Comparison of ENCODE assay signal across 28 cellular contexts in the genomic region with DNA sequence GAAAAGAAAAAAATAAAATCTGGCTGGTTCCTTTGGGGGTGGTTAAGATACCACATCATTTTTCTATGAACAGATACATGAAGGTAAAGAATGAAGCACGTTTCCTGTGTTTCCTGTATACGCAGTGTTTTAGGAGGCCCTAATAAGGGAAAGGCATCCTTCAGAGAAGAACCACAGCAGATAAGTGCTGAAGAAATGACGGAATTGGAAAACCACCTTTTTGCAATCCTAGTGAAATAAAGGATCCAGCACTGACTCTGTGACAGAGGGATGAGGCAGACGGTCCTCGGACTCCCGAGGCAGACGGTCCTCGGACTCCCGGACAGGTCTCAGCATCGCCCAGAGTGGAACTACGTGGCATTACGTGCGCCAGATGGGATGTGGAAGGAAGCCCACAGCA. TPM values are rescaled to one million over a fixed set of nuclear protein-coding genes. Genes with fewer than 3 reads are reported as not detected.
"Had no signal": no experiment of that assay in that cellular context is flagged by ENCODE, and none has a peak within 500 bp of the region (broad histone marks: within the 10 kb centered on the region; RNA-seq: fewer than 3 reads in every experiment).

No MANE protein-coding gene starts in this region.

- ATAC-seq: activated CD8-positive, alpha-beta memory T cell treated with anti-CD3 and anti-CD28 coated beads, Interleukin-2, amount 10 ng/mL, durations not matched to agents 7 days and 5 days; activated CD8-positive, alpha-beta T cell treated with anti-CD3 and anti-CD28 coated beads, Interleukin-2, amount 10 ng/mL, durations not matched to agents 7 days and 5 days; activated naive CD4-positive, alpha-beta T cell treated with anti-CD3 and anti-CD28 coated beads, Interleukin-2, amount 50 U/mL, for 72 hours; heart right ventricle; left lobe of liver; lower lobe of right lung; mucosa of descending colon; natural killer cell treated with Interleukin-12 subunit alpha and Interleukin-12 subunit beta and Interleukin-15 and Interleukin-18, amount 100 ng/mL, for 72 hours; right cardiac atrium; upper lobe of right lung; WTC11 had no signal

- H3K27ac ChIP-seq: heart right ventricle, lower lobe of right lung, suprapubic skin, tibial artery, upper lobe of right lung had no signal

- H3K27ac Mint-ChIP-seq: activated CD4-positive, alpha-beta T cell treated with anti-CD3 and anti-CD28 coated beads, Interleukin-2, amount 10 ng/mL, durations not matched to agents 7 days and 5 days; activated CD8-positive, alpha-beta memory T cell treated with anti-CD3 and anti-CD28 coated beads, Interleukin-2, amount 10 ng/mL, durations not matched to agents 7 days and 5 days; activated CD8-positive, alpha-beta T cell treated with anti-CD3 and anti-CD28 coated beads, Interleukin-2, amount 10 ng/mL, durations not matched to agents 7 days and 5 days; activated naive CD4-positive, alpha-beta T cell treated with anti-CD3 and anti-CD28 coated beads, Interleukin-2, amount 50 U/mL, for 72 hours; natural killer cell treated with Interleukin-12 subunit alpha and Interleukin-12 subunit beta and Interleukin-15 and Interleukin-18, amount 100 ng/mL, for 72 hours; WTC11 had no signal

- H3K36me3 ChIP-seq: heart right ventricle, lower lobe of right lung, suprapubic skin, tibial artery, upper lobe of right lung had no signal

- DNase-seq: activated CD4-positive, alpha-beta T cell treated with anti-CD3 and anti-CD28 coated beads for 1 hour; activated CD4-positive, alpha-beta T cell treated with anti-CD3 and anti-CD28 coated beads, Interleukin-2, amount 10 ng/mL, durations not matched to agents 7 days and 5 days; activated CD8-positive, alpha-beta memory T cell treated with anti-CD3 and anti-CD28 coated beads, Interleukin-2, amount 10 ng/mL, durations not matched to agents 7 days and 5 days; activated CD8-positive, alpha-beta T cell treated with anti-CD3 and anti-CD28 coated beads, Interleukin-2, amount 10 ng/mL, durations not matched to agents 7 days and 5 days; activated naive CD4-positive, alpha-beta T cell; activated T-cell treated with anti-CD3 and anti-CD28 coated beads, Interleukin-2, amount 50 U/mL, for 48 hours; aorta; caudate nucleus; foreskin melanocyte; heart right ventricle; lower lobe of right lung; mesenchymal stem cell; mucosa of descending colon; right cardiac atrium; stimulated activated CD4-positive, alpha-beta T cell treated with anti-CD3 and anti-CD28 coated beads, Interleukin-15, amount 100 ng/mL, for 24 hours; stimulated activated CD4-positive, alpha-beta T cell treated with anti-CD3 and anti-CD28 coated beads, Interleukin-2, amount 100 ng/mL, for 24 hours; stimulated activated naive CD4-positive, alpha-beta T cell; T-helper 2 cell; tibial artery; upper lobe of right lung had no signal

- H3K36me3 Mint-ChIP-seq: activated CD8-positive, alpha-beta memory T cell treated with anti-CD3 and anti-CD28 coated beads, Interleukin-2, amount 10 ng/mL, durations not matched to agents 7 days and 5 days; activated naive CD4-positive, alpha-beta T cell treated with anti-CD3 and anti-CD28 coated beads, Interleukin-2, amount 50 U/mL, for 72 hours; brain; natural killer cell treated with Interleukin-12 subunit alpha and Interleukin-12 subunit beta and Interleukin-15 and Interleukin-18, amount 100 ng/mL, for 72 hours; WTC11 had no signal

- H3K4me1 ChIP-seq: lower lobe of right lung, suprapubic skin, tibial artery, upper lobe of right lung had no signal

- H3K4me3 ChIP-seq: heart right ventricle, lower lobe of right lung, mucosa of descending colon, suprapubic skin, tibial artery, upper lobe of right lung had no signal

- H3K9me3 Mint-ChIP-seq: activated CD4-positive, alpha-beta T cell treated with anti-CD3 and anti-CD28 coated beads, Interleukin-2, amount 10 ng/mL, durations not matched to agents 7 days and 5 days; activated naive CD4-positive, alpha-beta T cell treated with anti-CD3 and anti-CD28 coated beads, Interleukin-2, amount 50 U/mL, for 72 hours; natural killer cell treated with Interleukin-12 subunit alpha and Interleukin-12 subunit beta and Interleukin-15 and Interleukin-18, amount 100 ng/mL, for 72 hours; WTC11 had no signal

- H3K4me3 Mint-ChIP-seq: activated CD4-positive, alpha-beta T cell treated with anti-CD3 and anti-CD28 coated beads, Interleukin-2, amount 10 ng/mL, durations not matched to agents 7 days and 5 days; activated CD8-positive, alpha-beta memory T cell treated with anti-CD3 and anti-CD28 coated beads, Interleukin-2, amount 10 ng/mL, durations not matched to agents 7 days and 5 days; activated CD8-positive, alpha-beta T cell treated with anti-CD3 and anti-CD28 coated beads, Interleukin-2, amount 10 ng/mL, durations not matched to agents 7 days and 5 days; natural killer cell treated with Interleukin-12 subunit alpha and Interleukin-12 subunit beta and Interleukin-15 and Interleukin-18, amount 100 ng/mL, for 72 hours; WTC11 had no signal

- H3K27me3 Mint-ChIP-seq: brain had no signal

- H3K9me3 ChIP-seq: heart right ventricle, lower lobe of right lung, mucosa of descending colon, suprapubic skin, tibial artery, upper lobe of right lung had no signal

RNA-seq across cellular contexts. Expression of gene GRIP2, which starts 22.3 kb away (rescaled TPM):
- total RNA-seq: activated CD8-positive, alpha-beta memory T cell treated with anti-CD3 and anti-CD28 coated beads, Interleukin-2, amount 10 ng/mL, durations not matched to agents 7 days and 5 days; activated CD8-positive, alpha-beta T cell treated with anti-CD3 and anti-CD28 coated beads, Interleukin-2, amount 10 ng/mL, durations not matched to agents 7 days and 5 days; activated naive CD4-positive, alpha-beta T cell treated with anti-CD3 and anti-CD28 coated beads, Interleukin-2, amount 50 U/mL, for 72 hours; endothelial cell of umbilical vein; kidney epithelial cell; natural killer cell treated with Interleukin-12 subunit alpha and Interleukin-12 subunit beta and Interleukin-15 and Interleukin-18, amount 100 ng/mL, for 72 hours had no signal
- polyA plus RNA-seq: endothelial cell of umbilical vein had no signal
